In the genomic region with DNA sequence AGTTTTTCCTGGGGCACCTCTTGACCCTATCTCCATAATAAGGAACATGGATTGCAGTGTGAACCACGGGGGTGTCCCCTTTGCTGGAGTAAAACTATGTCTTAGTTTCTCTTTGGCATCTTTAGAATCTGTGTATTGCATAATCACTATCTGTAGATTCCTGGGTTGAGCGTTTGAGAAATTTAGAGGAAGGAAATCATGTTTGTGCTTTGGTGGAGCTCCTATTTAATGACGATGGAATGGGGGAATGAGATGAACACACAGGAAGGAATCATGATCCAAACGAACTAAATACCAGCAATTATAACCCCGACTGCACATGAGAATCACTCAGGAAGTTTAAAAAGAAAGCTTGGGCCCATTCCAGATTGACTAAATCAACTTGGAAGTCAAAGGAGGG, we compare ENCODE assay signal across 10 cellular contexts. TPM values are rescaled to one million over a fixed set of nuclear protein-coding genes. Genes with fewer than 3 reads are reported as not detected.
DNase-seq lines count a peak whose midpoint lies in the region; ATAC-seq, FAIRE-seq and TF ChIP-seq lines count a peak whose summit lies in the region.
"Had no signal": no experiment of that assay in that cellular context is flagged by ENCODE, and none has a peak within 500 bp of the region (broad histone marks: within the 10 kb centered on the region; RNA-seq: fewer than 3 reads in every experiment).

No MANE protein-coding gene starts in this region.

- peaks cover 39% of the 10 kb centered on the region for H3K79me2 ChIP-seq in HepG2 (ENCODE audit: insufficient read depth, low read length)

- peak overlapping the region; percentile 99 for H3K27ac Mint-ChIP-seq in stimulated activated naive CD8-positive, alpha-beta T cell treated with anti-CD3 and anti-CD28 coated beads, Interleukin-15, Interleukin-2, amounts not matched to agents 100 ng/mL and 50 ng/mL, for 24 hours
- peak overlapping the region; percentile 86 for H3K27ac Mint-ChIP-seq in activated T-helper 2 cell treated with anti-CD3 and anti-CD28 coated beads, Interferon-gamma antibody, Interleukin-2, Interleukin-4, amounts not matched to agents 10 μg/mL and 5 μg/mL and 100 μg/mL, durations not matched to agents 14 hours and 24 hours and 36 hours

- TF ChIP-seq CTCF in HepG2 (CRISPR knock-in tag; IDR thresholded peaks at IDR 0.05) = no peak

- TF ChIP-seq RAD21 in HepG2 (CRISPR knock-in tag; IDR thresholded peaks at IDR 0.05) = no peak

- intact Hi-C loops in activated T-helper 2 cell treated with anti-CD3 and anti-CD28 coated beads, Interferon-gamma antibody, Interleukin-2, Interleukin-4, amounts not matched to agents 10 μg/mL and 5 μg/mL and 100 μg/mL, durations not matched to agents 14 hours and 24 hours and 36 hours (cut with micrococcal nuclease) = loop anchor here (5.0 kb wide), 2 partner anchors 46 to 84 kb away; partner anchors contain the start of gene SP1
- intact Hi-C loops in HepG2 (cut with micrococcal nuclease; ENCODE audit: unreplicated experiment) = loop anchor here (5.0 kb wide), 1 partner anchor 76 kb away; no protein-coding TSS in a partner anchor

- in situ Hi-C loops in HepG2 (cut with HindIII; ENCODE audit: extremely low pct_ligation_motif_present, low pct_unique_long_range_greater_than_20kb) = no loop called here

- H3K4me3 Mint-ChIP-seq in stimulated activated naive CD8-positive, alpha-beta T cell treated with anti-CD3 and anti-CD28 coated beads, Interleukin-15, Interleukin-2, amounts not matched to agents 100 ng/mL and 50 ng/mL, for 24 hours = peak overlapping the region; percentile 99
- H3K4me3 Mint-ChIP-seq in activated T-helper 2 cell treated with anti-CD3 and anti-CD28 coated beads, Interferon-gamma antibody, Interleukin-2, Interleukin-4, amounts not matched to agents 10 μg/mL and 5 μg/mL and 100 μg/mL, durations not matched to agents 14 hours and 24 hours and 36 hours (ENCODE audit: low read depth) = peak overlapping the region; percentile 15

- POLR2A ChIA-PET in HepG2 (lab: Yijun Ruan, JAX) = interaction anchor here (1.7 to 3.2 kb wide), 2 partner anchors 23 to 219 kb away, joined by 9 to 58 read pairs; partner anchors contain the start of genes AAAS and SPRYD3

- H3K36me3 ChIP-seq in HepG2 (replicated peaks in 1 of 2; ENCODE audit: control insufficient read depth in 1 of 2, insufficient read depth in 2 of 2, low read length in 2 of 2) = peaks cover 2 to 20% of the 10 kb centered on the region in 2 experiments; a peak in 4 of 5 replicates

- no peaks in the 10 kb centered on the region for H3K9me3 Mint-ChIP-seq in stimulated activated naive CD8-positive, alpha-beta T cell treated with anti-CD3 and anti-CD28 coated beads, Interleukin-15, Interleukin-2, amounts not matched to agents 100 ng/mL and 50 ng/mL, for 24 hours
- no peaks in the 10 kb centered on the region for H3K9me3 Mint-ChIP-seq in activated T-helper 2 cell treated with anti-CD3 and anti-CD28 coated beads, Interferon-gamma antibody, Interleukin-2, Interleukin-4, amounts not matched to agents 10 μg/mL and 5 μg/mL and 100 μg/mL, durations not matched to agents 14 hours and 24 hours and 36 hours

- 84% methylated on average over 5 of the region's 5 CpGs for whole genome bisulfite sequencing in HepG2 (ENCODE audit: low lambda C conversion rate)

- no peak overlapping the region for H2AFZ ChIP-seq in HepG2 (ENCODE audit: low read length)

- H3K27me3 Mint-ChIP-seq in stimulated activated naive CD8-positive, alpha-beta T cell treated with anti-CD3 and anti-CD28 coated beads, Interleukin-15, Interleukin-2, amounts not matched to agents 100 ng/mL and 50 ng/mL, for 24 hours = no peaks in the 10 kb centered on the region
- H3K27me3 Mint-ChIP-seq in activated T-helper 2 cell treated with anti-CD3 and anti-CD28 coated beads, Interferon-gamma antibody, Interleukin-2, Interleukin-4, amounts not matched to agents 10 μg/mL and 5 μg/mL and 100 μg/mL, durations not matched to agents 14 hours and 24 hours and 36 hours (ENCODE audit: low read depth) = no peaks in the 10 kb centered on the region
- H3K27me3 Mint-ChIP-seq: T-helper 17 cell had no signal

- no peaks in the 10 kb centered on the region for H4K20me1 ChIP-seq in HepG2 (ENCODE audit: insufficient read depth, low read length)

- no peak overlapping the region for H3K4me2 ChIP-seq in HepG2 (ENCODE audit: low read depth, low read length)

- H3K27ac ChIP-seq in HepG2 (ENCODE audit: extremely low read length, insufficient read depth, low read length) = no peak overlapping the region

- peaks cover 80% of the 10 kb centered on the region for H3K36me3 Mint-ChIP-seq in stimulated activated naive CD8-positive, alpha-beta T cell treated with anti-CD3 and anti-CD28 coated beads, Interleukin-15, Interleukin-2, amounts not matched to agents 100 ng/mL and 50 ng/mL, for 24 hours (ENCODE audit: low read depth)
- peaks cover 89% of the 10 kb centered on the region for H3K36me3 Mint-ChIP-seq in activated T-helper 2 cell treated with anti-CD3 and anti-CD28 coated beads, Interferon-gamma antibody, Interleukin-2, Interleukin-4, amounts not matched to agents 10 μg/mL and 5 μg/mL and 100 μg/mL, durations not matched to agents 14 hours and 24 hours and 36 hours (ENCODE audit: low read depth)

- no peak for TF ChIP-seq POLR2A in HepG2 (IDR thresholded peaks at IDR 0.05; ENCODE audit: insufficient read depth in 1 of 2, low read depth in 2 of 2, low read length in 2 of 2)
- no peak for TF ChIP-seq POLR2A in erythroblast (IDR thresholded peaks at IDR 0.05; ENCODE audit: low read length)

- peaks cover 0 to 4% of the 10 kb centered on the region in 2 experiments; a peak in 1 of 5 replicates for H3K27me3 ChIP-seq in HepG2 (ENCODE audit: control insufficient read depth in 1 of 2, insufficient read depth in 2 of 2, low read length in 2 of 2)

- DNase-seq in stimulated activated naive CD8-positive, alpha-beta T cell treated with anti-CD3 and anti-CD28 coated beads, Interleukin-15, Interleukin-2, amounts not matched to agents 100 U/mL and 50 U/mL, for 24 hours = no peak
- no peak for DNase-seq in activated T-helper 2 cell treated with anti-CD3 and anti-CD28 coated beads, Interferon-gamma antibody, Interleukin-2, Interleukin-4, amounts not matched to agents 10 μg/mL and 5 μg/mL and 100 μg/mL, durations not matched to agents 14 hours and 24 hours and 36 hours (ENCODE audit: low spot score)
- DNase-seq in HepG2 (ENCODE audit: low spot score) = no peak
- no peak for DNase-seq in COR-L47 (lab: John Stamatoyannopoulos, UW)
- no peak for DNase-seq in ecto neural progenitor cell (ENCODE audit: low spot score)
- DNase-seq in activated CD4-positive, CD25-positive, alpha-beta regulatory T cell treated with anti-CD3 and anti-CD28 coated beads, Interleukin-2, amount 50 U/mL, for 72 hours = no peak
- DNase-seq in erythroblast (lab: John Stamatoyannopoulos, UW) = no peak
- DNase-seq: stimulated activated naive CD4-positive, alpha-beta T cell; T-helper 17 cell had no signal

- BruUV-seq in HepG2 (replicated peaks; lab: Mats Ljungman, UMichigan) = no TSS peak

- H3K4me1 Mint-ChIP-seq in stimulated activated naive CD8-positive, alpha-beta T cell treated with anti-CD3 and anti-CD28 coated beads, Interleukin-15, Interleukin-2, amounts not matched to agents 100 ng/mL and 50 ng/mL, for 24 hours (ENCODE audit: low read depth) = peaks cover 87% of the 10 kb centered on the region
- H3K4me1 Mint-ChIP-seq in activated T-helper 2 cell treated with anti-CD3 and anti-CD28 coated beads, Interferon-gamma antibody, Interleukin-2, Interleukin-4, amounts not matched to agents 10 μg/mL and 5 μg/mL and 100 μg/mL, durations not matched to agents 14 hours and 24 hours and 36 hours (ENCODE audit: low read depth) = peaks cover 56% of the 10 kb centered on the region

- ATAC-seq in stimulated activated naive CD8-positive, alpha-beta T cell treated with anti-CD3 and anti-CD28 coated beads, Interleukin-15, Interleukin-2, amounts not matched to agents 100 U/mL and 50 U/mL, for 24 hours = no peak
- no peak for ATAC-seq in HepG2
- ATAC-seq: T-helper 17 cell had no signal

- peaks cover 69% of the 10 kb centered on the region for H3K4me1 ChIP-seq in HepG2 (ENCODE audit: insufficient read depth, low read length)

- CTCF ChIA-PET in HepG2 (lab: Yijun Ruan, JAX; ENCODE audit: low intra/inter-chr PET ratio, low total read pairs) = no interaction called here

- no peak overlapping the region for H3K9ac ChIP-seq in HepG2 (ENCODE audit: insufficient read depth, low read depth, low read length)

- TF ChIP-seq EP300 in HepG2 (IDR thresholded peaks at IDR 0.05; ENCODE audit: low read depth in 2 of 2, low read length in 2 of 2) (no peak), HepG2 (CRISPR knock-in tag; IDR thresholded peaks at IDR 0.05; ENCODE audit: borderline replicate concordance) (no peak)

- no peaks in the 10 kb centered on the region for H3K9me3 ChIP-seq in HepG2 (ENCODE audit: low read length)

- no peak overlapping the region for H3K4me3 ChIP-seq in HepG2 (replicated peaks in 1 of 3; ENCODE audit: insufficient read depth in 1 of 3, low read depth in 2 of 3, low read length in 3 of 3)

- FAIRE-seq in HepG2 (lab: Jason Lieb, UNC) = no peak

RNA-seq across cellular contexts. Expression of gene MYG1, which starts 1.3 kb away (rescaled TPM):
- 87.2 and 99.0 TPM in 2 replicates for total RNA-seq in activated T-helper 2 cell treated with anti-CD3 and anti-CD28 coated beads, Interferon-gamma antibody, Interleukin-2, Interleukin-4, amounts not matched to agents 10 μg/mL and 5 μg/mL and 100 μg/mL, durations not matched to agents 14 hours and 24 hours and 36 hours
- 58.0 and 62.6 TPM in 2 replicates for total RNA-seq in HepG2 (2016; rRNA removed; fragmentation: Illumina TruSeq; extraction: Trizol)
- 35.2 and 36.5 TPM in 2 replicates for total RNA-seq in HepG2 (2016; cell fraction: cytosol; rRNA removed; fragmentation: Illumina TruSeq; extraction: Trizol; ENCODE audit: low read depth)
- 58.1 and 59.2 TPM in 2 replicates for total RNA-seq in HepG2 (2016; cell fraction: insoluble cytoplasmic fraction; rRNA removed; fragmentation: Illumina TruSeq; extraction: Trizol)
- total RNA-seq in HepG2 (2016; cell fraction: membrane; rRNA removed; fragmentation: Illumina TruSeq; extraction: Trizol) = 45.1 and 51.7 TPM in 2 replicates
- 28.7 and 35.7 TPM in 2 replicates for total RNA-seq in HepG2 (2016; cell fraction: nucleus; rRNA removed; fragmentation: Illumina TruSeq; extraction: Trizol)
- polyA plus RNA-seq in HepG2 (2011; rRNA removed) = 38.6 and 40.7 TPM in 2 replicates
- 42.9 and 57.6 TPM in 2 replicates for polyA plus RNA-seq in HepG2 (2011; cell fraction: cytosol; rRNA removed)
- 32.2 and 36.0 TPM in 2 replicates for polyA plus RNA-seq in HepG2 (2011; cell fraction: nucleus; rRNA removed)
- 21.3 and 34.6 TPM in 2 replicates for polyA plus RNA-seq in HepG2 (2012)
- 38.0 and 47.5 TPM in 2 replicates for polyA plus RNA-seq in HepG2 (2016; cell fraction: cytosol; fragmentation: Illumina TruSeq; extraction: Trizol; ENCODE audit: low read depth)
- polyA plus RNA-seq in HepG2 (2016; cell fraction: insoluble cytoplasmic fraction; fragmentation: Illumina TruSeq; extraction: Trizol; ENCODE audit: low read depth) = 49.2 and 59.1 TPM in 2 replicates
- polyA plus RNA-seq in HepG2 (2016; cell fraction: membrane; fragmentation: Illumina TruSeq; extraction: Trizol; ENCODE audit: low read depth) = 39.2 and 41.9 TPM in 2 replicates
- polyA plus RNA-seq in HepG2 (2016; cell fraction: nucleus; fragmentation: Illumina TruSeq; extraction: Trizol; ENCODE audit: insufficient read depth, low read depth) = 54.0 and 73.0 TPM in 2 replicates
- 43.6 and 97.4 TPM in 2 replicates for polyA minus RNA-seq in HepG2 (2011; rRNA and poly(A)+ RNA removed; ENCODE audit: low replicate concordance)
- polyA minus RNA-seq in HepG2 (2011; cell fraction: cytosol; rRNA and poly(A)+ RNA removed) = 15.0 and 19.7 TPM in 2 replicates
- 8.8 and 14.4 TPM in 2 replicates for polyA minus RNA-seq in HepG2 (2011; cell fraction: nucleus; rRNA and poly(A)+ RNA removed)

RNA-seq across cellular contexts. Expression of gene PFDN5, which starts 2.8 kb away (rescaled TPM):
- 321 and 326 TPM in 2 replicates for total RNA-seq in activated T-helper 2 cell treated with anti-CD3 and anti-CD28 coated beads, Interferon-gamma antibody, Interleukin-2, Interleukin-4, amounts not matched to agents 10 μg/mL and 5 μg/mL and 100 μg/mL, durations not matched to agents 14 hours and 24 hours and 36 hours
- 462 and 578 TPM in 2 replicates for total RNA-seq in HepG2 (2016; rRNA removed; fragmentation: Illumina TruSeq; extraction: Trizol)
- total RNA-seq in HepG2 (2016; cell fraction: cytosol; rRNA removed; fragmentation: Illumina TruSeq; extraction: Trizol; ENCODE audit: low read depth) = 461 and 472 TPM in 2 replicates
- total RNA-seq in HepG2 (2016; cell fraction: insoluble cytoplasmic fraction; rRNA removed; fragmentation: Illumina TruSeq; extraction: Trizol) = 478 and 604 TPM in 2 replicates
- 502 and 534 TPM in 2 replicates for total RNA-seq in HepG2 (2016; cell fraction: membrane; rRNA removed; fragmentation: Illumina TruSeq; extraction: Trizol)
- total RNA-seq in HepG2 (2016; cell fraction: nucleus; rRNA removed; fragmentation: Illumina TruSeq; extraction: Trizol) = 239 and 246 TPM in 2 replicates
- 440 and 449 TPM in 2 replicates for polyA plus RNA-seq in HepG2 (2011; rRNA removed)
- polyA plus RNA-seq in HepG2 (2011; cell fraction: cytosol; rRNA removed) = 513 and 623 TPM in 2 replicates
- polyA plus RNA-seq in HepG2 (2011; cell fraction: nucleus; rRNA removed) = 505 and 601 TPM in 2 replicates
- 398 and 423 TPM in 2 replicates for polyA plus RNA-seq in HepG2 (2012)
- 472 and 500 TPM in 2 replicates for polyA plus RNA-seq in HepG2 (2016; cell fraction: cytosol; fragmentation: Illumina TruSeq; extraction: Trizol; ENCODE audit: low read depth)
- 484 and 533 TPM in 2 replicates for polyA plus RNA-seq in HepG2 (2016; cell fraction: insoluble cytoplasmic fraction; fragmentation: Illumina TruSeq; extraction: Trizol; ENCODE audit: low read depth)
- polyA plus RNA-seq in HepG2 (2016; cell fraction: membrane; fragmentation: Illumina TruSeq; extraction: Trizol; ENCODE audit: low read depth) = 441 and 460 TPM in 2 replicates
- polyA plus RNA-seq in HepG2 (2016; cell fraction: nucleus; fragmentation: Illumina TruSeq; extraction: Trizol; ENCODE audit: insufficient read depth, low read depth) = 433 and 469 TPM in 2 replicates
- 90.5 and 285 TPM in 2 replicates for polyA minus RNA-seq in HepG2 (2011; rRNA and poly(A)+ RNA removed; ENCODE audit: low replicate concordance)
- 52.1 and 57.1 TPM in 2 replicates for polyA minus RNA-seq in HepG2 (2011; cell fraction: cytosol; rRNA and poly(A)+ RNA removed)
- polyA minus RNA-seq in HepG2 (2011; cell fraction: nucleus; rRNA and poly(A)+ RNA removed) = 96.6 and 129 TPM in 2 replicates

RNA-seq across cellular contexts. Expression of gene AAAS, which starts 23.3 kb away (rescaled TPM):
- 83.7 and 85.4 TPM in 2 replicates for total RNA-seq in activated T-helper 2 cell treated with anti-CD3 and anti-CD28 coated beads, Interferon-gamma antibody, Interleukin-2, Interleukin-4, amounts not matched to agents 10 μg/mL and 5 μg/mL and 100 μg/mL, durations not matched to agents 14 hours and 24 hours and 36 hours
- total RNA-seq in HepG2 (2016; rRNA removed; fragmentation: Illumina TruSeq; extraction: Trizol) = 47.6 and 49.9 TPM in 2 replicates
- 6.3 and 7.4 TPM in 2 replicates for total RNA-seq in HepG2 (2016; cell fraction: cytosol; rRNA removed; fragmentation: Illumina TruSeq; extraction: Trizol; ENCODE audit: low read depth)
- 49.9 and 52.5 TPM in 2 replicates for total RNA-seq in HepG2 (2016; cell fraction: insoluble cytoplasmic fraction; rRNA removed; fragmentation: Illumina TruSeq; extraction: Trizol)
- 10.6 and 11.1 TPM in 2 replicates for total RNA-seq in HepG2 (2016; cell fraction: membrane; rRNA removed; fragmentation: Illumina TruSeq; extraction: Trizol)
- 41.2 and 46.6 TPM in 2 replicates for total RNA-seq in HepG2 (2016; cell fraction: nucleus; rRNA removed; fragmentation: Illumina TruSeq; extraction: Trizol)
- 52.0 and 54.0 TPM in 2 replicates for polyA plus RNA-seq in HepG2 (2011; rRNA removed)
- 37.5 and 46.8 TPM in 2 replicates for polyA plus RNA-seq in HepG2 (2011; cell fraction: cytosol; rRNA removed)
- polyA plus RNA-seq in HepG2 (2011; cell fraction: nucleus; rRNA removed) = 182 and 197 TPM in 2 replicates
- 40.1 and 43.3 TPM in 2 replicates for polyA plus RNA-seq in HepG2 (2012)
- polyA plus RNA-seq in HepG2 (2016; cell fraction: cytosol; fragmentation: Illumina TruSeq; extraction: Trizol; ENCODE audit: low read depth) = 6.0 and 6.9 TPM in 2 replicates
- 54.2 and 64.7 TPM in 2 replicates for polyA plus RNA-seq in HepG2 (2016; cell fraction: insoluble cytoplasmic fraction; fragmentation: Illumina TruSeq; extraction: Trizol; ENCODE audit: low read depth)
- polyA plus RNA-seq in HepG2 (2016; cell fraction: membrane; fragmentation: Illumina TruSeq; extraction: Trizol; ENCODE audit: low read depth) = 9.0 and 9.4 TPM in 2 replicates
- 70.0 and 70.8 TPM in 2 replicates for polyA plus RNA-seq in HepG2 (2016; cell fraction: nucleus; fragmentation: Illumina TruSeq; extraction: Trizol; ENCODE audit: insufficient read depth, low read depth)
- polyA minus RNA-seq in HepG2 (2011; rRNA and poly(A)+ RNA removed; ENCODE audit: low replicate concordance) = 115 and 225 TPM in 2 replicates
- polyA minus RNA-seq in HepG2 (2011; cell fraction: cytosol; rRNA and poly(A)+ RNA removed) = 21.9 and 28.0 TPM in 2 replicates
- 39.3 and 48.9 TPM in 2 replicates for polyA minus RNA-seq in HepG2 (2011; cell fraction: nucleus; rRNA and poly(A)+ RNA removed)

RNA-seq across cellular contexts. Expression of gene ESPL1, which starts 30.1 kb away (rescaled TPM):
- 72.6 and 75.3 TPM in 2 replicates for total RNA-seq in activated T-helper 2 cell treated with anti-CD3 and anti-CD28 coated beads, Interferon-gamma antibody, Interleukin-2, Interleukin-4, amounts not matched to agents 10 μg/mL and 5 μg/mL and 100 μg/mL, durations not matched to agents 14 hours and 24 hours and 36 hours
- 11.5 and 11.6 TPM in 2 replicates for total RNA-seq in HepG2 (2016; rRNA removed; fragmentation: Illumina TruSeq; extraction: Trizol)
- total RNA-seq in HepG2 (2016; cell fraction: cytosol; rRNA removed; fragmentation: Illumina TruSeq; extraction: Trizol; ENCODE audit: low read depth) = 2.5 and 2.8 TPM in 2 replicates
- total RNA-seq in HepG2 (2016; cell fraction: insoluble cytoplasmic fraction; rRNA removed; fragmentation: Illumina TruSeq; extraction: Trizol) = 11.5 and 12.0 TPM in 2 replicates
- 3.1 and 4.2 TPM in 2 replicates for total RNA-seq in HepG2 (2016; cell fraction: membrane; rRNA removed; fragmentation: Illumina TruSeq; extraction: Trizol)
- total RNA-seq in HepG2 (2016; cell fraction: nucleus; rRNA removed; fragmentation: Illumina TruSeq; extraction: Trizol) = 16.7 and 24.8 TPM in 2 replicates
- polyA plus RNA-seq in HepG2 (2011; rRNA removed) = 5.3 and 5.8 TPM in 2 replicates
- polyA plus RNA-seq in HepG2 (2011; cell fraction: cytosol; rRNA removed) = 1.9 and 3.3 TPM in 2 replicates
- 22.2 and 36.2 TPM in 2 replicates for polyA plus RNA-seq in HepG2 (2011; cell fraction: nucleus; rRNA removed)
- polyA plus RNA-seq in HepG2 (2012) = 2.4 and 4.2 TPM in 2 replicates
- 0.60 and 0.89 TPM in 2 replicates for polyA plus RNA-seq in HepG2 (2016; cell fraction: cytosol; fragmentation: Illumina TruSeq; extraction: Trizol; ENCODE audit: low read depth)
- 5.1 and 8.7 TPM in 2 replicates for polyA plus RNA-seq in HepG2 (2016; cell fraction: insoluble cytoplasmic fraction; fragmentation: Illumina TruSeq; extraction: Trizol; ENCODE audit: low read depth)
- 1.7 and 1.8 TPM in 2 replicates for polyA plus RNA-seq in HepG2 (2016; cell fraction: membrane; fragmentation: Illumina TruSeq; extraction: Trizol; ENCODE audit: low read depth)
- polyA plus RNA-seq in HepG2 (2016; cell fraction: nucleus; fragmentation: Illumina TruSeq; extraction: Trizol; ENCODE audit: insufficient read depth, low read depth) = 41.3 and 46.0 TPM in 2 replicates
- 14.1 and 75.7 TPM in 2 replicates for polyA minus RNA-seq in HepG2 (2011; rRNA and poly(A)+ RNA removed; ENCODE audit: low replicate concordance)
- polyA minus RNA-seq in HepG2 (2011; cell fraction: cytosol; rRNA and poly(A)+ RNA removed) = 2.5 and 3.9 TPM in 2 replicates
- 13.1 and 16.0 TPM in 2 replicates for polyA minus RNA-seq in HepG2 (2011; cell fraction: nucleus; rRNA and poly(A)+ RNA removed)

RNA-seq across cellular contexts. Expression of gene SP7, which starts 38.0 kb away (rescaled TPM):
- 0.11 TPM in 1 of 2 replicates, not detected in the other for total RNA-seq in activated T-helper 2 cell treated with anti-CD3 and anti-CD28 coated beads, Interferon-gamma antibody, Interleukin-2, Interleukin-4, amounts not matched to agents 10 μg/mL and 5 μg/mL and 100 μg/mL, durations not matched to agents 14 hours and 24 hours and 36 hours
- total RNA-seq in HepG2 (2016; rRNA removed; fragmentation: Illumina TruSeq; extraction: Trizol) = not detected in 2 replicates
- not detected in 2 replicates for total RNA-seq in HepG2 (2016; cell fraction: cytosol; rRNA removed; fragmentation: Illumina TruSeq; extraction: Trizol; ENCODE audit: low read depth)
- not detected in 2 replicates for total RNA-seq in HepG2 (2016; cell fraction: insoluble cytoplasmic fraction; rRNA removed; fragmentation: Illumina TruSeq; extraction: Trizol)
- total RNA-seq in HepG2 (2016; cell fraction: membrane; rRNA removed; fragmentation: Illumina TruSeq; extraction: Trizol) = not detected in 2 replicates
- total RNA-seq in HepG2 (2016; cell fraction: nucleus; rRNA removed; fragmentation: Illumina TruSeq; extraction: Trizol) = not detected in 2 replicates
- polyA plus RNA-seq in HepG2 (2011; rRNA removed) = not detected in 2 replicates
- polyA plus RNA-seq in HepG2 (2011; cell fraction: cytosol; rRNA removed) = not detected in 2 replicates
- not detected in 2 replicates for polyA plus RNA-seq in HepG2 (2011; cell fraction: nucleus; rRNA removed)
- polyA plus RNA-seq in HepG2 (2012) = not detected in 2 replicates
- not detected in 2 replicates for polyA plus RNA-seq in HepG2 (2016; cell fraction: cytosol; fragmentation: Illumina TruSeq; extraction: Trizol; ENCODE audit: low read depth)
- polyA plus RNA-seq in HepG2 (2016; cell fraction: insoluble cytoplasmic fraction; fragmentation: Illumina TruSeq; extraction: Trizol; ENCODE audit: low read depth) = not detected in 2 replicates
- polyA plus RNA-seq in HepG2 (2016; cell fraction: membrane; fragmentation: Illumina TruSeq; extraction: Trizol; ENCODE audit: low read depth) = not detected in 2 replicates
- polyA plus RNA-seq in HepG2 (2016; cell fraction: nucleus; fragmentation: Illumina TruSeq; extraction: Trizol; ENCODE audit: insufficient read depth, low read depth) = not detected in 2 replicates
- not detected in 2 replicates for polyA minus RNA-seq in HepG2 (2011; rRNA and poly(A)+ RNA removed; ENCODE audit: low replicate concordance)
- not detected in 2 replicates for polyA minus RNA-seq in HepG2 (2011; cell fraction: cytosol; rRNA and poly(A)+ RNA removed)
- polyA minus RNA-seq in HepG2 (2011; cell fraction: nucleus; rRNA and poly(A)+ RNA removed) = not detected in 2 replicates
- total RNA-seq: T-helper 17 cell had no signal
